1 cellular context compared by ENCODE assay signal in the genomic region with DNA sequence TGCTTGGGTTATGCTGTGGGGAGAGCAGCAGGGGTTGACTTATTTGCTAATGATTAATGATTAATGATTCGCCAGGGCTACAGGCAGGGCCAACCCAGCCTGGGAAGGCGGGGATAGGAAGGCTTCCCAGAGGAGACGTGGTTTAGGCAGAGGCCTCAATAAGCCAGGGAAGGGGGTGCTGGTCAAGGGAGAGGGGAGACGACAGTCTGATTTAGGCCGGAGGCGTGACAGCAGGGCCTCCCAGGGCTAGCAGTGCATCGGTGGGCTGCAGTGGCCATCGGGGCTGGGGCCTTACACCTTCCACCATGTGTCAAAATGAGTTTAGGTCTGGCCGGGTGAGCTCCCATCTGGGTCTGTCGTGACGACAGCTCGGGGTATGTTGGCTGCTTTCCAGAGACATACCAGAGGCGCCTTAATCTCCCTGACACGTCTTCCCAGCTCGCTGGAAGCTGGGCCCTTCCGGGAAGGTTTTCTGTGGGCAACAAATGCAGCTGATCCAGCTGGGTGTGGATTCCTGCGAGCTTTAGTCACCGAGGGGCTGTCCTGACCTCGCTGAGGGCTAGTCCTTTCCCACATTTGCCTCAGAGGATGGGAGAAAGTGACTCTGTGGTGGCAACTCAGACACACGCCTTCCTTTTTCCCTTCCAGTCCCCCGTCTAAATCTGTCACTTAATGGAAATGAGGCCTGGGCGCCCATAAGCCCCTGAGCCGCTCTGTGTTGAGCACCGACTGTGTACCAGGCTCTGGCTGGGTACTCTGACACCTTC.
A peak's percentile ranks its signal among the peaks of the same experiment; 100 is the strongest.
TF ChIP-seq lines count a peak whose summit lies in the region.

No MANE protein-coding gene starts in this region.

TF ChIP-seq in HepG2, 621 proteins besides CTCF, POLR2A, EP300 and RAD21 (continued from another document and continues in another):
- TF ChIP-seq, protein P1, sequence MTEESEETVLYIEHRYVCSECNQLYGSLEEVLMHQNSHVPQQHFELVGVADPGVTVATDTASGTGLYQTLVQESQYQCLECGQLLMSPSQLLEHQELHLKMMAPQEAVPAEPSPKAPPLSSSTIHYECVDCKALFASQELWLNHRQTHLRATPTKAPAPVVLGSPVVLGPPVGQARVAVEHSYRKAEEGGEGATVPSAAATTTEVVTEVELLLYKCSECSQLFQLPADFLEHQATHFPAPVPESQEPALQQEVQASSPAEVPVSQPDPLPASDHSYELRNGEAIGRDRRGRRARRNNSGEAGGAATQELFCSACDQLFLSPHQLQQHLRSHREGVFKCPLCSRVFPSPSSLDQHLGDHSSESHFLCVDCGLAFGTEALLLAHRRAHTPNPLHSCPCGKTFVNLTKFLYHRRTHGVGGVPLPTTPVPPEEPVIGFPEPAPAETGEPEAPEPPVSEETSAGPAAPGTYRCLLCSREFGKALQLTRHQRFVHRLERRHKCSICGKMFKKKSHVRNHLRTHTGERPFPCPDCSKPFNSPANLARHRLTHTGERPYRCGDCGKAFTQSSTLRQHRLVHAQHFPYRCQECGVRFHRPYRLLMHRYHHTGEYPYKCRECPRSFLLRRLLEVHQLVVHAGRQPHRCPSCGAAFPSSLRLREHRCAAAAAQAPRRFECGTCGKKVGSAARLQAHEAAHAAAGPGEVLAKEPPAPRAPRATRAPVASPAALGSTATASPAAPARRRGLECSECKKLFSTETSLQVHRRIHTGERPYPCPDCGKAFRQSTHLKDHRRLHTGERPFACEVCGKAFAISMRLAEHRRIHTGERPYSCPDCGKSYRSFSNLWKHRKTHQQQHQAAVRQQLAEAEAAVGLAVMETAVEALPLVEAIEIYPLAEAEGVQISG (CRISPR knock-in tag; IDR thresholded peaks at IDR 0.05): peak; percentile 68
- TF ChIP-seq FOXP1 (IDR thresholded peaks at IDR 0.05) (no peak), FOXP1 (CRISPR knock-in tag; IDR thresholded peaks at IDR 0.05) (peak; percentile 32; the same call in 1 of the 2 replicates), HHEX (CRISPR knock-in tag; IDR thresholded peaks at IDR 0.05) (no peak), LCORL (IDR thresholded peaks at IDR 0.05) (peak; percentile 55; the same call in 1 of the 2 replicates), LCORL (CRISPR knock-in tag; IDR thresholded peaks at IDR 0.05) (peak; percentile 87), RCOR2 (CRISPR knock-in tag; IDR thresholded peaks at IDR 0.05) (peak; percentile 16; the same call in 1 of the 2 replicates), CBX5 (CRISPR knock-in tag; IDR thresholded peaks at IDR 0.05; ENCODE audit: borderline replicate concordance) (peak; percentile 25; the same call in 1 of the 2 replicates), RARA (CRISPR knock-in tag; IDR thresholded peaks at IDR 0.05) (peak; percentile 73), ZNF556 (CRISPR knock-in tag; IDR thresholded peaks at IDR 0.05; ENCODE audit: borderline replicate concordance) (peak; percentile 89; the same call in 1 of the 2 replicates), SOX6 (IDR thresholded peaks at IDR 0.05) (no peak), SOX6 (CRISPR knock-in tag; IDR thresholded peaks at IDR 0.05) (peak; percentile 85), ZNF446 (CRISPR knock-in tag; IDR thresholded peaks at IDR 0.05) (0 out of 2 replicates have a peak, but pooled peaks have one; percentile 70), ZNF225 (CRISPR knock-in tag; IDR thresholded peaks at IDR 0.05) (no peak), ZNF44 (CRISPR knock-in tag; IDR thresholded peaks at IDR 0.05) (no peak), ZNF33B (CRISPR knock-in tag; IDR thresholded peaks at IDR 0.05) (no peak; the same call in 1 of the 2 replicates), KDM5A (IDR thresholded peaks at IDR 0.05; ENCODE audit: borderline replicate concordance, low read length) (no peak), HDAC2 (CRISPR knock-in tag; IDR thresholded peaks at IDR 0.05) (peak; percentile 36; the same call in 1 of the 2 replicates), ELF1 (CRISPR knock-in tag; IDR thresholded peaks at IDR 0.05) (peak; percentile 68), STAG1 (CRISPR knock-in tag; IDR thresholded peaks at IDR 0.05) (peak; percentile 21; the same call in 1 of the 2 replicates), THAP11 (CRISPR knock-in tag; IDR thresholded peaks at IDR 0.05) (peak; percentile 70), SAFB2 (CRISPR knock-in tag; IDR thresholded peaks at IDR 0.05; ENCODE audit: borderline replicate concordance, low read depth) (peak; percentile 51; the same call in 1 of the 2 replicates), SIN3A (IDR thresholded peaks at IDR 0.05; ENCODE audit: borderline replicate concordance, low read depth, low read length) (peak; percentile 51; the same call in 1 of the 2 replicates), MIER3 (CRISPR knock-in tag; IDR thresholded peaks at IDR 0.05; ENCODE audit: borderline replicate concordance) (peak; percentile 53; the same call in 1 of the 2 replicates), NRL (CRISPR knock-in tag; IDR thresholded peaks at IDR 0.05; ENCODE audit: borderline replicate concordance) (0 out of 2 replicates have a peak, but pooled peaks have one; percentile 37), ZNF337 (CRISPR knock-in tag; IDR thresholded peaks at IDR 0.05; ENCODE audit: borderline replicate concordance, low read depth) (no peak), CCAR2 (optimal IDR thresholded peaks at IDR 0.05; ENCODE audit: low read depth, low read length) (no peak), SNAPC2 (CRISPR knock-in tag; IDR thresholded peaks at IDR 0.05) (0 out of 2 replicates have a peak, but pooled peaks have one; percentile 22), ZFP90 (CRISPR knock-in tag; IDR thresholded peaks at IDR 0.05; ENCODE audit: borderline replicate concordance) (peak; percentile 83; the same call in 1 of the 2 replicates), ZNF614 (CRISPR knock-in tag; IDR thresholded peaks at IDR 0.05; ENCODE audit: borderline replicate concordance) (peak; percentile 91), KLF11 (CRISPR knock-in tag; IDR thresholded peaks at IDR 0.05) (0 out of 2 replicates have a peak, but pooled peaks have one; percentile 24), HMG20A (CRISPR knock-in tag; IDR thresholded peaks at IDR 0.05; ENCODE audit: borderline replicate concordance) (peak; percentile 25; the same call in 1 of the 2 replicates), MAF1 (CRISPR knock-in tag; IDR thresholded peaks at IDR 0.05; ENCODE audit: borderline replicate concordance) (no peak), DNMT3B (CRISPR knock-in tag; conservative IDR thresholded peaks at IDR 0.05) (0 out of 2 replicates have a peak, but pooled peaks have one; percentile 0), ZNF430 (CRISPR knock-in tag; IDR thresholded peaks at IDR 0.05) (peak; percentile 95)
- TF ChIP-seq, protein P2, sequence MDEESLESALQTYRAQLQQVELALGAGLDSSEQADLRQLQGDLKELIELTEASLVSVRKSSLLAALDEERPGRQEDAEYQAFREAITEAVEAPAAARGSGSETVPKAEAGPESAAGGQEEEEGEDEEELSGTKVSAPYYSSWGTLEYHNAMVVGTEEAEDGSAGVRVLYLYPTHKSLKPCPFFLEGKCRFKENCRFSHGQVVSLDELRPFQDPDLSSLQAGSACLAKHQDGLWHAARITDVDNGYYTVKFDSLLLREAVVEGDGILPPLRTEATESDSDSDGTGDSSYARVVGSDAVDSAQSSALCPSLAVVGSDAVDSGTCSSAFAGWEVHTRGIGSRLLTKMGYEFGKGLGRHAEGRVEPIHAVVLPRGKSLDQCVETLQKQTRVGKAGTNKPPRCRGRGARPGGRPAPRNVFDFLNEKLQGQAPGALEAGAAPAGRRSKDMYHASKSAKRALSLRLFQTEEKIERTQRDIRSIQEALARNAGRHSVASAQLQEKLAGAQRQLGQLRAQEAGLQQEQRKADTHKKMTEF (CRISPR knock-in tag; IDR thresholded peaks at IDR 0.05): peak; percentile 88
- TF ChIP-seq, protein P3, sequence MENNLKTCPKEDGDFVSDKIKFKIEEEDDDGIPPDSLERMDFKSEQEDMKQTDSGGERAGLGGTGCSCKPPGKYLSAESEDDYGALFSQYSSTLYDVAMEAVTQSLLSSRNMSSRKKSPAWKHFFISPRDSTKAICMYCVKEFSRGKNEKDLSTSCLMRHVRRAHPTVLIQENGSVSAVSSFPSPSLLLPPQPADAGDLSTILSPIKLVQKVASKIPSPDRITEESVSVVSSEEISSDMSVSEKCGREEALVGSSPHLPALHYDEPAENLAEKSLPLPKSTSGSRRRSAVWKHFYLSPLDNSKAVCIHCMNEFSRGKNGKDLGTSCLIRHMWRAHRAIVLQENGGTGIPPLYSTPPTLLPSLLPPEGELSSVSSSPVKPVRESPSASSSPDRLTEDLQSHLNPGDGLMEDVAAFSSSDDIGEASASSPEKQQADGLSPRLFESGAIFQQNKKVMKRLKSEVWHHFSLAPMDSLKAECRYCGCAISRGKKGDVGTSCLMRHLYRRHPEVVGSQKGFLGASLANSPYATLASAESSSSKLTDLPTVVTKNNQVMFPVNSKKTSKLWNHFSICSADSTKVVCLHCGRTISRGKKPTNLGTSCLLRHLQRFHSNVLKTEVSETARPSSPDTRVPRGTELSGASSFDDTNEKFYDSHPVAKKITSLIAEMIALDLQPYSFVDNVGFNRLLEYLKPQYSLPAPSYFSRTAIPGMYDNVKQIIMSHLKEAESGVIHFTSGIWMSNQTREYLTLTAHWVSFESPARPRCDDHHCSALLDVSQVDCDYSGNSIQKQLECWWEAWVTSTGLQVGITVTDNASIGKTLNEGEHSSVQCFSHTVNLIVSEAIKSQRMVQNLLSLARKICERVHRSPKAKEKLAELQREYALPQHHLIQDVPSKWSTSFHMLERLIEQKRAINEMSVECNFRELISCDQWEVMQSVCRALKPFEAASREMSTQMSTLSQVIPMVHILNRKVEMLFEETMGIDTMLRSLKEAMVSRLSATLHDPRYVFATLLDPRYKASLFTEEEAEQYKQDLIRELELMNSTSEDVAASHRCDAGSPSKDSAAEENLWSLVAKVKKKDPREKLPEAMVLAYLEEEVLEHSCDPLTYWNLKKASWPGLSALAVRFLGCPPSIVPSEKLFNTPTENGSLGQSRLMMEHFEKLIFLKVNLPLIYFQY (CRISPR knock-in tag; IDR thresholded peaks at IDR 0.05; ENCODE audit: borderline replicate concordance): peak; percentile 71; the same call in 1 of the 2 replicates
- TF ChIP-seq, protein P4, sequence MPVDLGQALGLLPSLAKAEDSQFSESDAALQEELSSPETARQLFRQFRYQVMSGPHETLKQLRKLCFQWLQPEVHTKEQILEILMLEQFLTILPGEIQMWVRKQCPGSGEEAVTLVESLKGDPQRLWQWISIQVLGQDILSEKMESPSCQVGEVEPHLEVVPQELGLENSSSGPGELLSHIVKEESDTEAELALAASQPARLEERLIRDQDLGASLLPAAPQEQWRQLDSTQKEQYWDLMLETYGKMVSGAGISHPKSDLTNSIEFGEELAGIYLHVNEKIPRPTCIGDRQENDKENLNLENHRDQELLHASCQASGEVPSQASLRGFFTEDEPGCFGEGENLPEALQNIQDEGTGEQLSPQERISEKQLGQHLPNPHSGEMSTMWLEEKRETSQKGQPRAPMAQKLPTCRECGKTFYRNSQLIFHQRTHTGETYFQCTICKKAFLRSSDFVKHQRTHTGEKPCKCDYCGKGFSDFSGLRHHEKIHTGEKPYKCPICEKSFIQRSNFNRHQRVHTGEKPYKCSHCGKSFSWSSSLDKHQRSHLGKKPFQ (CRISPR knock-in tag; IDR thresholded peaks at IDR 0.05; ENCODE audit: insufficient replicate concordance): peak; percentile 77
- TF ChIP-seq, protein P5, sequence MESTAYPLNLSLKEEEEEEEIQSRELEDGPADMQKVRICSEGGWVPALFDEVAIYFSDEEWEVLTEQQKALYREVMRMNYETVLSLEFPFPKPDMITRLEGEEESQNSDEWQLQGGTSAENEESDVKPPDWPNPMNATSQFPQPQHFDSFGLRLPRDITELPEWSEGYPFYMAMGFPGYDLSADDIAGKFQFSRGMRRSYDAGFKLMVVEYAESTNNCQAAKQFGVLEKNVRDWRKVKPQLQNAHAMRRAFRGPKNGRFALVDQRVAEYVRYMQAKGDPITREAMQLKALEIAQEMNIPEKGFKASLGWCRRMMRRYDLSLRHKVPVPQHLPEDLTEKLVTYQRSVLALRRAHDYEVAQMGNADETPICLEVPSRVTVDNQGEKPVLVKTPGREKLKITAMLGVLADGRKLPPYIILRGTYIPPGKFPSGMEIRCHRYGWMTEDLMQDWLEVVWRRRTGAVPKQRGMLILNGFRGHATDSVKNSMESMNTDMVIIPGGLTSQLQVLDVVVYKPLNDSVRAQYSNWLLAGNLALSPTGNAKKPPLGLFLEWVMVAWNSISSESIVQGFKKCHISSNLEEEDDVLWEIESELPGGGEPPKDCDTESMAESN (CRISPR knock-in tag; conservative IDR thresholded peaks at IDR 0.05): peak; percentile 32; the same call in 1 of the 2 replicates
- TF ChIP-seq, protein P6, sequence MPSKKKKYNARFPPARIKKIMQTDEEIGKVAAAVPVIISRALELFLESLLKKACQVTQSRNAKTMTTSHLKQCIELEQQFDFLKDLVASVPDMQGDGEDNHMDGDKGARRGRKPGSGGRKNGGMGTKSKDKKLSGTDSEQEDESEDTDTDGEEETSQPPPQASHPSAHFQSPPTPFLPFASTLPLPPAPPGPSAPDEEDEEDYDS (CRISPR knock-in tag; IDR thresholded peaks at IDR 0.05): peak; percentile 98
- TF ChIP-seq, protein P7, sequence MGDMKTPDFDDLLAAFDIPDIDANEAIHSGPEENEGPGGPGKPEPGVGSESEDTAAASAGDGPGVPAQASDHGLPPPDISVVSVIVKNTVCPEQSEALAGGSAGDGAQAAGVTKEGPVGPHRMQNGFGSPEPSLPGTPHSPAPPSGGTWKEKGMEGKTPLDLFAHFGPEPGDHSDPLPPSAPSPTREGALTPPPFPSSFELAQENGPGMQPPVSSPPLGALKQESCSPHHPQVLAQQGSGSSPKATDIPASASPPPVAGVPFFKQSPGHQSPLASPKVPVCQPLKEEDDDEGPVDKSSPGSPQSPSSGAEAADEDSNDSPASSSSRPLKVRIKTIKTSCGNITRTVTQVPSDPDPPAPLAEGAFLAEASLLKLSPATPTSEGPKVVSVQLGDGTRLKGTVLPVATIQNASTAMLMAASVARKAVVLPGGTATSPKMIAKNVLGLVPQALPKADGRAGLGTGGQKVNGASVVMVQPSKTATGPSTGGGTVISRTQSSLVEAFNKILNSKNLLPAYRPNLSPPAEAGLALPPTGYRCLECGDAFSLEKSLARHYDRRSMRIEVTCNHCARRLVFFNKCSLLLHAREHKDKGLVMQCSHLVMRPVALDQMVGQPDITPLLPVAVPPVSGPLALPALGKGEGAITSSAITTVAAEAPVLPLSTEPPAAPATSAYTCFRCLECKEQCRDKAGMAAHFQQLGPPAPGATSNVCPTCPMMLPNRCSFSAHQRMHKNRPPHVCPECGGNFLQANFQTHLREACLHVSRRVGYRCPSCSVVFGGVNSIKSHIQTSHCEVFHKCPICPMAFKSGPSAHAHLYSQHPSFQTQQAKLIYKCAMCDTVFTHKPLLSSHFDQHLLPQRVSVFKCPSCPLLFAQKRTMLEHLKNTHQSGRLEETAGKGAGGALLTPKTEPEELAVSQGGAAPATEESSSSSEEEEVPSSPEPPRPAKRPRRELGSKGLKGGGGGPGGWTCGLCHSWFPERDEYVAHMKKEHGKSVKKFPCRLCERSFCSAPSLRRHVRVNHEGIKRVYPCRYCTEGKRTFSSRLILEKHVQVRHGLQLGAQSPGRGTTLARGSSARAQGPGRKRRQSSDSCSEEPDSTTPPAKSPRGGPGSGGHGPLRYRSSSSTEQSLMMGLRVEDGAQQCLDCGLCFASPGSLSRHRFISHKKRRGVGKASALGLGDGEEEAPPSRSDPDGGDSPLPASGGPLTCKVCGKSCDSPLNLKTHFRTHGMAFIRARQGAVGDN (CRISPR knock-in tag; IDR thresholded peaks at IDR 0.05): peak; percentile 98
- TF ChIP-seq, protein P8, sequence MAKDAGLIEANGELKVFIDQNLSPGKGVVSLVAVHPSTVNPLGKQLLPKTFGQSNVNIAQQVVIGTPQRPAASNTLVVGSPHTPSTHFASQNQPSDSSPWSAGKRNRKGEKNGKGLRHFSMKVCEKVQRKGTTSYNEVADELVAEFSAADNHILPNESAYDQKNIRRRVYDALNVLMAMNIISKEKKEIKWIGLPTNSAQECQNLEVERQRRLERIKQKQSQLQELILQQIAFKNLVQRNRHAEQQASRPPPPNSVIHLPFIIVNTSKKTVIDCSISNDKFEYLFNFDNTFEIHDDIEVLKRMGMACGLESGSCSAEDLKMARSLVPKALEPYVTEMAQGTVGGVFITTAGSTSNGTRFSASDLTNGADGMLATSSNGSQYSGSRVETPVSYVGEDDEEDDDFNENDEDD (CRISPR knock-in tag; IDR thresholded peaks at IDR 0.05; ENCODE audit: borderline replicate concordance): peak; percentile 56; the same call in 1 of the 2 replicates
